ENCODE assay signal across 7 cellular contexts in genomic region chr11:66958956-66959274, GRCh38. TPM values are rescaled to one million over a fixed set of nuclear protein-coding genes. Genes with fewer than 3 reads are reported as not detected.
DNase-seq lines count a peak whose midpoint lies in the region; ATAC-seq and TF ChIP-seq lines count a peak whose summit lies in the region.

No MANE protein-coding gene starts in this region.

- POLR2A ChIA-PET in activated CD8-positive, alpha-beta T cell treated with anti-CD3 and anti-CD28 coated beads, Interleukin-2, amount 10 ng/mL, durations not matched to agents 7 days and 5 days (lab: Charles Lee), result interaction anchor here (1.0 to 1.5 kb wide), 3 partner anchors 103 to 281 kb away, joined by 4 read pairs; partner anchors contain the start of genes RBM4B and RCE1

- peaks cover 6% of the 10 kb centered on the region; the same call in 1 of the 2 replicates for H3K36me3 Mint-ChIP-seq in HFFc6 (ENCODE audit: low read depth)
- H3K36me3 Mint-ChIP-seq in activated CD8-positive, alpha-beta T cell treated with anti-CD3 and anti-CD28 coated beads, Interleukin-2, amount 10 ng/mL, durations not matched to agents 7 days and 5 days (ENCODE audit: low read depth), result no peaks in the 10 kb centered on the region

- peak overlapping the region; percentile 10 for H2AFZ ChIP-seq in hepatocyte

- peak overlapping the region; percentile 79 for H3K27ac Mint-ChIP-seq in HFFc6
- peak overlapping the region; percentile 84 for H3K27ac Mint-ChIP-seq in activated CD8-positive, alpha-beta T cell treated with anti-CD3 and anti-CD28 coated beads, Interleukin-2, amount 10 ng/mL, durations not matched to agents 7 days and 5 days

- H3K36me3 ChIP-seq in hepatocyte (replicated peaks; ENCODE audit: insufficient read depth, low read depth), result no peaks in the 10 kb centered on the region
- H3K36me3 ChIP-seq in spleen, result no peaks in the 10 kb centered on the region

- H3K9me2 ChIP-seq in hepatocyte (replicated peaks; ENCODE audit: insufficient read depth), result no peaks in the 10 kb centered on the region

- peaks cover 6% of the 10 kb centered on the region; the same call in 1 of the 2 replicates for H3K9me3 Mint-ChIP-seq in HFFc6
- H3K9me3 Mint-ChIP-seq in activated CD8-positive, alpha-beta T cell treated with anti-CD3 and anti-CD28 coated beads, Interleukin-2, amount 10 ng/mL, durations not matched to agents 7 days and 5 days (ENCODE audit: insufficient read depth), result no peaks in the 10 kb centered on the region

- peaks cover 10% of the 10 kb centered on the region for H3K79me2 ChIP-seq in hepatocyte

- intact Hi-C loops in spleen (cut with DNase I; ENCODE audit: low total_unique reads), result no loop called here

- peaks cover 32% of the 10 kb centered on the region for H3K4me1 Mint-ChIP-seq in HFFc6 (ENCODE audit: low read depth)
- peaks cover 18% of the 10 kb centered on the region for H3K4me1 Mint-ChIP-seq in activated CD8-positive, alpha-beta T cell treated with anti-CD3 and anti-CD28 coated beads, Interleukin-2, amount 10 ng/mL, durations not matched to agents 7 days and 5 days (ENCODE audit: low read depth)

- CTCF ChIA-PET in activated CD8-positive, alpha-beta T cell treated with anti-CD3 and anti-CD28 coated beads, Interleukin-2, amount 10 ng/mL, durations not matched to agents 7 days and 5 days (lab: Charles Lee), result interaction anchor here (0.7 to 1.1 kb wide), 6 partner anchors 12 to 281 kb away, joined by 3 to 6 read pairs (median 4); partner anchors contain the start of gene RBM4B

- no peak for ATAC-seq in activated CD8-positive, alpha-beta T cell treated with anti-CD3 and anti-CD28 coated beads, Interleukin-2, amount 10 ng/mL, durations not matched to agents 7 days and 5 days
- ATAC-seq in HG03565 (IDR thresholded peaks at IDR 0.05; ENCODE audit: unreplicated experiment) (no peak), GM21619 (IDR thresholded peaks at IDR 0.05; ENCODE audit: unreplicated experiment) (no peak)

- no peak for TF ChIP-seq CTCF in HFFc6 (IDR thresholded peaks at IDR 0.05)
- no peak for TF ChIP-seq CTCF in hepatocyte (IDR thresholded peaks at IDR 0.05; ENCODE audit: poor library complexity)
- no peak for TF ChIP-seq CTCF in spleen (IDR thresholded peaks at IDR 0.05 in 8 of 11, conservative IDR thresholded peaks at IDR 0.05 in 3 of 11)

- H3K9me3 ChIP-seq in hepatocyte (ENCODE audit: low read depth) (no peaks in the 10 kb centered on the region), spleen (no peaks in the 10 kb centered on the region)

- peak overlapping the region; percentile 85 for H3K4me3 Mint-ChIP-seq in HFFc6
- peak overlapping the region; percentile 82 for H3K4me3 Mint-ChIP-seq in activated CD8-positive, alpha-beta T cell treated with anti-CD3 and anti-CD28 coated beads, Interleukin-2, amount 10 ng/mL, durations not matched to agents 7 days and 5 days

- H3K27me3 Mint-ChIP-seq in HFFc6 (ENCODE audit: insufficient read depth), result peaks cover 2% of the 10 kb centered on the region; the same call in 1 of the 2 replicates
- peaks cover 8% of the 10 kb centered on the region for H3K27me3 Mint-ChIP-seq in activated CD8-positive, alpha-beta T cell treated with anti-CD3 and anti-CD28 coated beads, Interleukin-2, amount 10 ng/mL, durations not matched to agents 7 days and 5 days (ENCODE audit: low read depth)

- no peak for TF ChIP-seq POLR2A in spleen (IDR thresholded peaks at IDR 0.05)

- no peaks in the 10 kb centered on the region for H4K20me1 ChIP-seq in hepatocyte (ENCODE audit: insufficient read depth, poor library complexity, severe bottlenecking)

- peak overlapping the region; percentile 44 for H3K27ac ChIP-seq in hepatocyte
- H3K27ac ChIP-seq in spleen, result peak overlapping the region in 7 of 8 donors; percentile 29 to 82 (median 74)

- peaks cover 15% of the 10 kb centered on the region for H3K4me1 ChIP-seq in hepatocyte (ENCODE audit: insufficient read depth)
- H3K4me1 ChIP-seq in spleen, result peaks cover 10 to 27% (median 16%) of the 10 kb centered on the region in 6 donors

- 36% methylated on average over 10 of the region's 10 CpGs for WGBS in hepatocyte (ENCODE audit: low lambda C conversion rate, missing lambda C conversion rate)
- WGBS in spleen, 5 donors, result 20 to 37% (median 35%) methylated on average over 8 to 10 of the region's 10 CpGs

- H3K4me3 ChIP-seq in hepatocyte (no peak overlapping the region), spleen (peak overlapping the region; percentile 23 to 90 (median 77))

- DNase-seq in HFFc6, result no peak
- no peak for DNase-seq in activated CD8-positive, alpha-beta T cell treated with anti-CD3 and anti-CD28 coated beads, Interleukin-2, amount 10 ng/mL, durations not matched to agents 7 days and 5 days
- no peak for DNase-seq in hepatocyte (ENCODE audit: low spot score)
- DNase-seq in spleen, result no peak
- no peak for DNase-seq in NCI-H2029 (lab: John Stamatoyannopoulos, UW)

- H3K27me3 ChIP-seq in hepatocyte, result no peaks in the 10 kb centered on the region
- H3K27me3 ChIP-seq in spleen (replicated peaks in 1 of 7), result peaks cover 0 to 7% (median 0%) of the 10 kb centered on the region in 7 donors

- H3K4me2 ChIP-seq in hepatocyte, result peak overlapping the region; percentile 66

RNA-seq across cellular contexts. Expression of gene PC, which starts 0.7 kb away (rescaled TPM):
- total RNA-seq in HFFc6 (2021; fragmentation: NEBNext Ultra II Directional; extraction: Animal tissue kit (Norgen Biotek cat#: 25700)), result 10 to 100 TPM; 13.2 to 21.8 (median 19.3) TPM
- total RNA-seq in activated CD8-positive, alpha-beta T cell treated with anti-CD3 and anti-CD28 coated beads, Interleukin-2, amount 10 ng/mL, durations not matched to agents 7 days and 5 days, result 10 to 100 TPM; 10.4 to 11.7 TPM
- total RNA-seq in hepatocyte (39.7 and 47.4 TPM in 2 replicates), spleen (1 to 10 TPM; 3.4 to 8.8 (median 5.3) TPM)
- polyA plus RNA-seq in hepatocyte (57.9 and 78.1 TPM in 2 replicates), spleen (1 to 10 TPM; 4.6 to 6.8 (median 4.9) TPM)

RNA-seq across cellular contexts. Expression of gene C11orf86, which starts 16.2 kb away (rescaled TPM):
- total RNA-seq in HFFc6 (2021; fragmentation: NEBNext Ultra II Directional; extraction: Animal tissue kit (Norgen Biotek cat#: 25700)), result not detected
- not detected for total RNA-seq in activated CD8-positive, alpha-beta T cell treated with anti-CD3 and anti-CD28 coated beads, Interleukin-2, amount 10 ng/mL, durations not matched to agents 7 days and 5 days
- total RNA-seq in hepatocyte, result 1.5 and 3.4 TPM in 2 replicates
- polyA plus RNA-seq in hepatocyte, result 0.34 and 2.6 TPM in 2 replicates
- total RNA-seq in spleen, result not detected
- polyA plus RNA-seq in spleen, result under 1 TPM in 1 of 3 donors, not detected in 2; 0.13 TPM
